Comparison of ENCODE assay signal across 11 cellular contexts in the genomic region with DNA sequence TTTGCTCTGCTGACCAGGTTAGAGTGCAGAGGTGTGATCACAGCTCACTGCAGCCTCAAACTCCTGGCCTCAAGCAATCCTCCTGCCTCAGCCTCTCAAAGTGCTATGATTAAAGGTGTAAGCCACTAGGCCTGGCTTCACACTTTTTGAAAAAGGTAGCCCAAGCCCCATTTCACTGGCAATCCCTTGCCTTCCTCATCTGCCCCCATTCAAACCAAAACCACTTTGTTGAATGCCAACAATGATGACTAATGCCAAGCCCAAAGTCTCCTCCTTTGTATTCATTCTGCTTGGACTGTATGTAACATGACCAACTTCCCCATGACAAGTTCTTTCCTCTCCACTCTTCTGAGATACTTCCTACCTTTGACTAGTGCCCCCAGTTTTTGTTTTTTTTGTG. TPM values are rescaled to one million over a fixed set of nuclear protein-coding genes. Genes with fewer than 3 reads are reported as not detected.
DNase-seq lines count a peak whose midpoint lies in the region; ATAC-seq and TF ChIP-seq lines count a peak whose summit lies in the region.
"Had no signal": no experiment of that assay in that cellular context is flagged by ENCODE, and none has a peak within 500 bp of the region (broad histone marks: within the 10 kb centered on the region; RNA-seq: fewer than 3 reads in every experiment).

No MANE protein-coding gene starts in this region.

- H4K91ac ChIP-seq in H9 (ENCODE audit: insufficient read length, low read depth, low read length): no peak overlapping the region

- no peaks in the 10 kb centered on the region; the same call in 1 of the 2 replicates for H3K4me1 ChIP-seq in H9 (ENCODE audit: insufficient read depth, low read length)

- H3K9ac ChIP-seq in H9 (ENCODE audit: extremely low read depth, insufficient read length, low read length): no peak overlapping the region

- no peaks in the 10 kb centered on the region for H4K20me1 ChIP-seq in H9 (ENCODE audit: control insufficient read depth, insufficient read depth, insufficient read length)

- no peak overlapping the region for H2BK5ac ChIP-seq in H9 (ENCODE audit: insufficient read length, low read length)

- no peak overlapping the region for H2AFZ ChIP-seq in H9 (ENCODE audit: low read length)

- no peak overlapping the region for H4K5ac ChIP-seq in H9 (ENCODE audit: insufficient read length, low read depth, low read length)

- no peak overlapping the region for H2AK5ac ChIP-seq in H9 (ENCODE audit: insufficient read length, low read length)

- H3K9me3 ChIP-seq in H9 (ENCODE audit: control insufficient read depth, low read depth, low read length): no peaks in the 10 kb centered on the region

- H2BK20ac ChIP-seq in H9 (ENCODE audit: low read depth, low read length, poor library complexity, severe bottlenecking): no peak overlapping the region

- no peak overlapping the region for H3K23ac ChIP-seq in H9 (ENCODE audit: insufficient read length, low read depth, low read length)

- no peaks in the 10 kb centered on the region for H3K27me3 ChIP-seq in H9 (ENCODE audit: insufficient read depth, low read length)

- no peaks in the 10 kb centered on the region for H3K23me2 ChIP-seq in H9 (ENCODE audit: insufficient read length, low read depth, low read length, poor library complexity, severe bottlenecking)

- H3K27me3 Mint-ChIP-seq in activated T-cell treated with anti-CD3 and anti-CD28 coated beads, Interleukin-2, amount 50 U/mL, for 4 hours (ENCODE audit: low read depth): no peaks in the 10 kb centered on the region
- no peaks in the 10 kb centered on the region for H3K27me3 Mint-ChIP-seq in H9 (ENCODE audit: low read depth)

- H2BK15ac ChIP-seq in H9 (ENCODE audit: low read depth, low read length): no peak overlapping the region

- peak; percentile 96 for ATAC-seq in activated T-cell treated with anti-CD3 and anti-CD28 coated beads, Interleukin-2, amount 50 U/mL, for 4 hours
- ATAC-seq in GM18502 (IDR thresholded peaks at IDR 0.05; ENCODE audit: poor library complexity, unreplicated experiment): no peak

- no peak overlapping the region for H3K4me3 Mint-ChIP-seq in activated T-cell treated with anti-CD3 and anti-CD28 coated beads, Interleukin-2, amount 50 U/mL, for 4 hours
- no peak overlapping the region for H3K4me3 Mint-ChIP-seq in H9

- TF ChIP-seq CTCF in H9 (conservative IDR thresholded peaks at IDR 0.05): no peak

- H3T11ph ChIP-seq in H9 (ENCODE audit: low read length): no peak overlapping the region

- no peak overlapping the region for H2BK12ac ChIP-seq in H9 (ENCODE audit: insufficient read length, low read depth, low read length)

- peaks cover 38% of the 10 kb centered on the region; the same call in 1 of the 2 replicates for H3K79me2 ChIP-seq in H9 (ENCODE audit: insufficient read depth, low read length)

- peaks cover 22% of the 10 kb centered on the region for H3K9me3 Mint-ChIP-seq in activated T-cell treated with anti-CD3 and anti-CD28 coated beads, Interleukin-2, amount 50 U/mL, for 4 hours
- H3K9me3 Mint-ChIP-seq in H9: peaks cover 7 to 19% of the 10 kb centered on the region in 2 experiments; a peak in 4 of 5 replicates

- DNase-seq in CD1c-positive myeloid dendritic cell (ENCODE audit: extremely low spot score) (peak; percentile 76), HPDE6-E6E7 (ENCODE audit: extremely low spot score) (peak; percentile 16), kidney tubule cell (ENCODE audit: low spot score) (peak; percentile 59), hippocampal formation (lab: John Stamatoyannopoulos, UW) (no peak), H9 (no peak), DMS153 (lab: John Stamatoyannopoulos, UW) (no peak)
- DNase-seq in activated T-cell treated with anti-CD3 and anti-CD28 coated beads, Interleukin-2, amount 50 U/mL, for 4 hours: no peak
- DNase-seq: amniotic stem cell, mesenchymal stem cell had no signal

- no peak overlapping the region for H3K56ac ChIP-seq in H9 (ENCODE audit: insufficient read length, low read depth, low read length)

- H3K14ac ChIP-seq in H9 (ENCODE audit: insufficient read depth, low read length): no peak overlapping the region

- H3K4me2 ChIP-seq in H9 (ENCODE audit: insufficient read depth, insufficient read length, low read length): no peak overlapping the region
- H3K4me2 ChIP-seq: smooth muscle cell had no signal

- H3K27ac Mint-ChIP-seq in H9: peak overlapping the region in 1 of 3 experiments; percentile 65; a peak in 1 of 7 replicates

- peaks cover 6% of the 10 kb centered on the region for H3K79me1 ChIP-seq in H9 (ENCODE audit: insufficient read depth, low read depth, low read length, poor library complexity, severe bottlenecking)

- no peak overlapping the region for H2BK120ac ChIP-seq in H9 (ENCODE audit: low read depth, low read length, poor library complexity, severe bottlenecking)

- H3K36me3 Mint-ChIP-seq in activated T-cell treated with anti-CD3 and anti-CD28 coated beads, Interleukin-2, amount 50 U/mL, for 4 hours (ENCODE audit: insufficient read depth): peaks cover 29% of the 10 kb centered on the region
- H3K36me3 Mint-ChIP-seq in H9 (ENCODE audit: insufficient read depth in 1 of 3, low read depth in 3 of 3): peaks cover 8 to 24% (median 17%) of the 10 kb centered on the region in 3 experiments

- H3K4me1 Mint-ChIP-seq in activated T-cell treated with anti-CD3 and anti-CD28 coated beads, Interleukin-2, amount 50 U/mL, for 4 hours (ENCODE audit: low read depth): peaks cover 62% of the 10 kb centered on the region
- H3K4me1 Mint-ChIP-seq in H9: peaks cover 4 to 6% of the 10 kb centered on the region in 2 experiments; a peak in 2 of 4 replicates

- no peak overlapping the region for H3K4ac ChIP-seq in H9 (ENCODE audit: low read depth, low read length)

- H3K27ac ChIP-seq in H9 (ENCODE audit: insufficient read length, low read depth, low read length): no peak overlapping the region

- no peak overlapping the region for H4K8ac ChIP-seq in H9 (replicated peaks; ENCODE audit: insufficient read length, low read depth, low read length)

- H3K18ac ChIP-seq in H9 (ENCODE audit: insufficient read length, low read depth, low read length): no peak overlapping the region

RNA-seq across cellular contexts. Expression of gene N4BP1, which starts 33.1 kb away (rescaled TPM):
- 10 to 100 TPM; 22.7 to 30.9 (median 30.7) TPM for total RNA-seq in activated T-cell treated with anti-CD3 and anti-CD28 coated beads, Interleukin-2, amount 50 U/mL, for 4 hours
- 34.2 and 36.5 TPM in 2 replicates for total RNA-seq in H9 (2021)

Comparison
In these comparisons a context has a peak if more than half of its experiments do, and no peak if none do; other contexts are left out.
1. DNase-seq: peak in CD1c-positive myeloid dendritic cell (single experiment), HPDE6-E6E7 (single experiment) and kidney tubule cell (single experiment); none in activated T-cell treated with anti-CD3 and anti-CD28 coated beads, Interleukin-2, amount 50 U/mL, for 4 hours (single experiment), hippocampal formation (0 of 2), H9 (single experiment) and DMS153 (single experiment).